29 cellular contexts compared by ENCODE assay signal in the genomic region with DNA sequence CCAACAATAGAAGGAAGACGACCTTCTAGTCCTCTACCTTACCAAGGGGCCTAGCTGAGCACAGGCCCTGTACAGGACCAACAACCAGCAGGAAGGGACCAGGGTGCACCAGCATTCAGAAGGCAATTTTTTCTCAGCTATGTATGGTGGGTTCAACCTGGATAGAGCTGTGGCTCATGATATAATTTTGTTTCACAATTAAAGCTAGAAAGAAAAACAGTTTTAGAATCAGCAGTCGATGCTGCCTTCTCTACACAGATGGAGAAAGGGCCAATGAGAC. TPM values are rescaled to one million over a fixed set of nuclear protein-coding genes. Genes with fewer than 3 reads are reported as not detected.
DNase-seq lines count a peak whose midpoint lies in the region; ATAC-seq, FAIRE-seq and TF ChIP-seq lines count a peak whose summit lies in the region.
"Had no signal": no experiment of that assay in that cellular context is flagged by ENCODE, and none has a peak within 500 bp of the region (broad histone marks: within the 10 kb centered on the region; RNA-seq: fewer than 3 reads in every experiment).

No MANE protein-coding gene starts in this region.

- TF ChIP-seq RAD21 in GM12878 (IDR thresholded peaks at IDR 0.05; ENCODE audit: insufficient read depth, low read depth, low read length) = no peak

- CTCF ChIA-PET in GM12878 (lab: Yijun Ruan, JAX) = interaction anchor here (0.6 to 1.6 kb wide), 5 partner anchors 8 to 163 kb away, joined by 3 to 10 read pairs (median 6); a partner anchor contains a TSS

- peaks cover 0 to 3% of the 10 kb centered on the region in 2 experiments; a peak in 2 of 4 replicates for H3K36me3 ChIP-seq in GM12878 (ENCODE audit: control insufficient read depth in 2 of 2, insufficient read depth in 2 of 2, low read length in 1 of 2)
- H3K36me3 ChIP-seq in neural progenitor cell = no peaks in the 10 kb centered on the region
- H3K36me3 ChIP-seq: SJCRH30 had no signal

- H3K4me1 ChIP-seq in GM12878 (ENCODE audit: control insufficient read depth, insufficient read depth, low read length) (peaks cover 24% of the 10 kb centered on the region), neural progenitor cell (peaks cover 7% of the 10 kb centered on the region)

- in situ Hi-C loops in GM12878 (cut with MboI) = no loop called here

- TF ChIP-seq EP300 in GM12878 (IDR thresholded peaks at IDR 0.05; ENCODE audit: borderline replicate concordance in 1 of 2, control insufficient read depth in 1 of 2, low read depth in 2 of 2, low read length in 2 of 2) = no peak

- no TSS peak for BruUV-seq in GM12878 (replicated peaks; lab: Mats Ljungman, UMichigan)

- SMC1A ChIA-PET in GM12878 (lab: Charles Lee; ENCODE audit: uncharacterized antibody, unreplicated experiment) = interaction anchor here (0.7 to 2.2 kb wide), 6 partner anchors 9 to 356 kb away, joined by 3 to 14 read pairs (median 6); a partner anchor contains a TSS

- peak overlapping the region; percentile 85 for H3K4me2 ChIP-seq in GM12878 (ENCODE audit: control insufficient read depth, insufficient read depth)
- no peak overlapping the region for H3K4me2 ChIP-seq in neural progenitor cell
- H3K4me2 ChIP-seq: PC-9 had no signal

- no peaks in the 10 kb centered on the region for H3K27me3 ChIP-seq in GM12878 (replicated peaks in 1 of 2; ENCODE audit: control insufficient read depth in 2 of 2, insufficient read depth in 2 of 2, low read length in 1 of 2)
- H3K27me3 ChIP-seq in neural progenitor cell = no peaks in the 10 kb centered on the region
- H3K27me3 ChIP-seq: heart left ventricle, SJCRH30 had no signal

- peaks cover 2% of the 10 kb centered on the region for H3K36me3 Mint-ChIP-seq in T-helper 2 cell treated with Interferon-gamma antibody and Interleukin-4, amounts not matched to agents 5 μg/mL and 100 μg/mL, for 36 hours (ENCODE audit: low read depth)
- H3K36me3 Mint-ChIP-seq in IgD-negative memory B cell (peaks cover 3% of the 10 kb centered on the region), neural progenitor cell (peaks cover 10% of the 10 kb centered on the region)

- peaks cover 13% of the 10 kb centered on the region for H3F3A ChIP-seq in neural progenitor cell (ENCODE audit: low read depth)

- H4K20me1 ChIP-seq in GM12878 (ENCODE audit: control insufficient read depth, insufficient read depth) (peaks cover 3% of the 10 kb centered on the region), neural progenitor cell (ENCODE audit: low read depth) (peaks cover 80% of the 10 kb centered on the region)

- H3K27ac Mint-ChIP-seq in T-helper 2 cell treated with Interferon-gamma antibody and Interleukin-4, amounts not matched to agents 5 μg/mL and 100 μg/mL, for 36 hours = peak overlapping the region; percentile 42
- H3K27ac Mint-ChIP-seq in IgD-negative memory B cell (peak overlapping the region; percentile 46 to 91 (median 78)), neural progenitor cell (no peak overlapping the region)
- H3K27ac Mint-ChIP-seq: HFFc6 had no signal

- no peaks in the 10 kb centered on the region for H3K27me3 Mint-ChIP-seq in T-helper 2 cell treated with Interferon-gamma antibody and Interleukin-4, amounts not matched to agents 5 μg/mL and 100 μg/mL, for 36 hours (ENCODE audit: low read depth)
- H3K27me3 Mint-ChIP-seq in IgD-negative memory B cell (no peaks in the 10 kb centered on the region), neural progenitor cell (ENCODE audit: insufficient read depth, low read depth) (peaks cover 2% of the 10 kb centered on the region)
- H3K27me3 Mint-ChIP-seq: activated naive CD8-positive, alpha-beta T cell treated with anti-CD3 and anti-CD28 coated beads for 36 hours had no signal

- intact Hi-C loops in GM12878 (cut with micrococcal nuclease; ENCODE audit: unreplicated experiment) = no loop called here

- no peak for FAIRE-seq in GM12878 (lab: Jason Lieb, UNC)
- FAIRE-seq: colon, endometrium, HepG2 had no signal

- peaks cover 34% of the 10 kb centered on the region for H3K4me1 Mint-ChIP-seq in T-helper 2 cell treated with Interferon-gamma antibody and Interleukin-4, amounts not matched to agents 5 μg/mL and 100 μg/mL, for 36 hours (ENCODE audit: low read depth)
- H3K4me1 Mint-ChIP-seq in IgD-negative memory B cell = peaks cover 41 to 62% (median 57%) of the 10 kb centered on the region in 3 donors
- peaks cover 34% of the 10 kb centered on the region for H3K4me1 Mint-ChIP-seq in neural progenitor cell

- TF ChIP-seq CTCF in GM12878 (IDR thresholded peaks at IDR 0.05 in 2 of 3, conservative IDR thresholded peaks at IDR 0.05 in 1 of 3; ENCODE audit: control insufficient read depth in 2 of 3, extremely low read depth in 1 of 3, insufficient read depth in 1 of 3, low read depth in 3 of 3, low read length in 3 of 3) (no peak), neural progenitor cell (IDR thresholded peaks at IDR 0.05) (no peak)

- POLR2A ChIA-PET in GM12878 (lab: Charles Lee) = interaction anchor here (0.6 to 0.9 kb wide), 3 partner anchors 26 to 340 kb away, joined by 3 to 7 read pairs (median 3); a partner anchor contains a TSS

- H3K27ac ChIP-seq in GM12878 (ENCODE audit: control insufficient read depth, insufficient read depth) (peak overlapping the region; percentile 29; the same call in 1 of the 2 replicates), neural progenitor cell (no peak overlapping the region)
- H3K27ac ChIP-seq: 22Rv1, heart left ventricle, PC-9, SJCRH30, WERI-Rb-1 had no signal

- DNase-seq in T-helper 2 cell treated with Interferon-gamma antibody and Interleukin-4, amounts not matched to agents 5 μg/mL and 100 μg/mL, for 36 hours (ENCODE audit: low spot score) = no peak
- DNase-seq in T-helper 2 cell (no peak), GM12878 (ENCODE audit: low read depth, low spot score) (no peak), neural progenitor cell (ENCODE audit: low spot score) (no peak), occipital lobe (lab: John Stamatoyannopoulos, UW) (no peak), NCI-H1417 treated with DMSO at 0.1 percent for 48 hours (lab: John Stamatoyannopoulos, UW) (no peak), 8988T (no peak)
- DNase-seq: activated naive CD8-positive, alpha-beta T cell treated with anti-CD3 and anti-CD28 coated beads for 36 hours; AML-193; HFFc6; midbrain; MV-4-11; NCI-H1694 treated with DMSO at 0.1 percent for 48 hours; NCI-H774; nucleus accumbens; PC-9; SJCRH30; WERI-Rb-1 had no signal

- H3K9me3 ChIP-seq in GM12878 (replicated peaks; ENCODE audit: control insufficient read depth, insufficient read depth, low read length) (no peaks in the 10 kb centered on the region), neural progenitor cell (ENCODE audit: low read depth) (no peaks in the 10 kb centered on the region)
- H3K9me3 ChIP-seq: heart left ventricle, SJCRH30 had no signal

- H3K79me2 ChIP-seq in GM12878 (ENCODE audit: control insufficient read depth, insufficient read depth, low read length) (peaks cover 75% of the 10 kb centered on the region), neural progenitor cell (ENCODE audit: low read depth) (peaks cover 86% of the 10 kb centered on the region)

- H3K4me3 ChIP-seq in GM12878 (peak overlapping the region; percentile 29; the same call in 1 of the 2 replicates), neural progenitor cell (no peak overlapping the region)
- H3K4me3 ChIP-seq: heart left ventricle, PC-9, SJCRH30 had no signal

- WGBS in GM12878 (ENCODE audit: insufficient coverage, insufficient replicate concordance, low lambda C conversion rate, missing lambda C conversion rate) = 24% methylated on average over 2 of the region's 2 CpGs

- no peak overlapping the region for H3K4me3 Mint-ChIP-seq in T-helper 2 cell treated with Interferon-gamma antibody and Interleukin-4, amounts not matched to agents 5 μg/mL and 100 μg/mL, for 36 hours
- peak overlapping the region; percentile 3 to 88 (median 82) for H3K4me3 Mint-ChIP-seq in IgD-negative memory B cell
- H3K4me3 Mint-ChIP-seq in neural progenitor cell = peak overlapping the region; percentile 41
- H3K4me3 Mint-ChIP-seq: HFFc6 had no signal

- H3K9ac ChIP-seq in GM12878 (ENCODE audit: control insufficient read depth, insufficient read depth, low read length) = 0 out of 2 replicates have a peak overlapping the region, but pooled peaks have one; percentile 11
- H3K9ac ChIP-seq in neural progenitor cell = no peak overlapping the region

- H2AFZ ChIP-seq in GM12878 (ENCODE audit: control insufficient read depth, low read depth, low read length) (no peak overlapping the region), neural progenitor cell (replicated peaks) (no peak overlapping the region)
- H2AFZ ChIP-seq: PC-9 had no signal

- H3K9me3 Mint-ChIP-seq in T-helper 2 cell treated with Interferon-gamma antibody and Interleukin-4, amounts not matched to agents 5 μg/mL and 100 μg/mL, for 36 hours = no peaks in the 10 kb centered on the region
- no peaks in the 10 kb centered on the region for H3K9me3 Mint-ChIP-seq in IgD-negative memory B cell
- H3K9me3 Mint-ChIP-seq in neural progenitor cell = no peaks in the 10 kb centered on the region
- H3K9me3 Mint-ChIP-seq: activated naive CD8-positive, alpha-beta T cell treated with anti-CD3 and anti-CD28 coated beads for 36 hours; HFFc6 had no signal

- no peak for ATAC-seq in GM12878
- ATAC-seq: heart left ventricle, HepG2, left lobe of liver had no signal

- no peak for TF ChIP-seq POLR2A in GM12878 (IDR thresholded peaks at IDR 0.05; ENCODE audit: low read depth, low read length)

- RAD21 ChIA-PET in GM12878 (lab: Charles Lee; ENCODE audit: unreplicated experiment) = interaction anchor here (0.6 to 2.2 kb wide), 8 partner anchors 13 to 361 kb away, joined by 3 to 14 read pairs (median 5); a partner anchor contains a TSS

RNA-seq across cellular contexts. Expression of a gene that starts 3.7 kb away (rescaled TPM):
- 29.1 TPM for polyA plus RNA-seq in IgD-negative memory B cell
- total RNA-seq in GM12878 (2013; cell fraction: nucleolus; rRNA removed) = 36.2 and 39.9 TPM in 2 replicates
- total RNA-seq in GM12878 (2014; rRNA removed) = 19.5 and 20.7 TPM in 2 replicates
- 7.6 and 10.2 TPM in 2 replicates for total RNA-seq in GM12878 (2014; rRNA removed; fragmentation: Illumina TruSeq; extraction: Trizol)
- total RNA-seq in GM12878 (2021) = 25.9 and 27.4 TPM in 2 replicates
- 7.8 TPM for polyA plus RNA-seq in GM12878 (2011; ENCODE audit: low read depth)
- 7.2 and 14.5 TPM in 2 replicates for polyA plus RNA-seq in GM12878 (2011; rRNA removed)
- 20.5 and 24.0 TPM in 2 replicates for polyA plus RNA-seq in GM12878 (2011; cell fraction: cytosol; rRNA removed)
- polyA plus RNA-seq in GM12878 (2011; cell fraction: nucleus; rRNA removed) = 20.9 and 26.4 TPM in 2 replicates
- polyA plus RNA-seq in GM12878 (2012) = 12.1 and 14.4 TPM in 2 replicates
- 12.0 and 14.5 TPM in 2 replicates for polyA plus RNA-seq in GM12878 (2014; fragmentation: Illumina TruSeq; extraction: Trizol)
- polyA plus RNA-seq in GM12878 (2014; fragmentation: Nextera tagmentation; extraction: Ambion mirVana) = under 1 TPM; 0.19 to 0.44 TPM
- 17.5 and 18.7 TPM in 2 replicates for polyA plus RNA-seq in GM12878 (2014; rRNA removed)
- polyA plus RNA-seq in GM12878 (2016; fragmentation: Nextera tagmentation; extraction: Ambion mirVana) = 10 to 100 TPM; 24.1 to 28.4 TPM
- polyA minus RNA-seq in GM12878 (2011; rRNA and poly(A)+ RNA removed) = 14.9 and 21.1 TPM in 2 replicates
- polyA minus RNA-seq in GM12878 (2011; cell fraction: cytosol; rRNA and poly(A)+ RNA removed) = 8.4 and 8.5 TPM in 2 replicates
- 9.8 and 16.3 TPM in 2 replicates for polyA minus RNA-seq in GM12878 (2011; cell fraction: nucleus; rRNA and poly(A)+ RNA removed)
- total RNA-seq in neural progenitor cell (ENCODE audit: low replicate concordance) = 20.6 and 50.9 TPM in 2 replicates
- 68.0 TPM for total RNA-seq in occipital lobe

RNA-seq across cellular contexts. Expression of a gene that starts 12.6 kb away (rescaled TPM):
- polyA plus RNA-seq in IgD-negative memory B cell (not detected), GM12878 (2011; rRNA removed) (not detected in 2 replicates), GM12878 (2014; fragmentation: Illumina TruSeq; extraction: Trizol) (0.03 TPM in 1 of 2 replicates, not detected in the other), GM12878 (2014; fragmentation: Nextera tagmentation; extraction: Ambion mirVana) (not detected), GM12878 (2014; rRNA removed) (not detected in 2 replicates), GM12878 (2016; fragmentation: Nextera tagmentation; extraction: Ambion mirVana) (not detected)
- not detected in 2 replicates for total RNA-seq in GM12878 (2013; cell fraction: nucleolus; rRNA removed)
- total RNA-seq in GM12878 (2014; rRNA removed) (0.17 TPM in 1 of 2 replicates, not detected in the other), GM12878 (2014; rRNA removed; fragmentation: Illumina TruSeq; extraction: Trizol) (not detected in 2 replicates), GM12878 (2021) (not detected in 2 replicates), neural progenitor cell (ENCODE audit: low replicate concordance) (not detected in 2 replicates), occipital lobe (not detected)
- not detected for polyA plus RNA-seq in GM12878 (2011; ENCODE audit: low read depth)
- not detected in 2 replicates for polyA plus RNA-seq in GM12878 (2011; cell fraction: cytosol; rRNA removed)
- polyA plus RNA-seq in GM12878 (2011; cell fraction: nucleus; rRNA removed) = not detected in 2 replicates
- not detected in 2 replicates for polyA plus RNA-seq in GM12878 (2012)
- not detected in 2 replicates for polyA minus RNA-seq in GM12878 (2011; rRNA and poly(A)+ RNA removed)
- not detected in 2 replicates for polyA minus RNA-seq in GM12878 (2011; cell fraction: cytosol; rRNA and poly(A)+ RNA removed)
- polyA minus RNA-seq in GM12878 (2011; cell fraction: nucleus; rRNA and poly(A)+ RNA removed) = not detected in 2 replicates
- total RNA-seq: activated naive CD8-positive, alpha-beta T cell treated with anti-CD3 and anti-CD28 coated beads for 36 hours; G401; HepG2; HFFc6; left lobe of liver; PC-9; renal cortical epithelial cell; SJCRH30; T-helper 2 cell treated with Interferon-gamma antibody and Interleukin-4, amounts not matched to agents 100 ng/mL and 5 ng/mL, for 36 hours; urinary bladder had no signal
- polyA plus RNA-seq: HepG2 had no signal

RNA-seq across cellular contexts. Expression of a gene that starts 25.9 kb away (rescaled TPM):
- polyA plus RNA-seq in IgD-negative memory B cell = 12.5 TPM
- 9.8 and 14.9 TPM in 2 replicates for total RNA-seq in GM12878 (2013; cell fraction: nucleolus; rRNA removed)
- total RNA-seq in GM12878 (2014; rRNA removed) = 12.5 and 13.5 TPM in 2 replicates
- 6.0 and 6.4 TPM in 2 replicates for total RNA-seq in GM12878 (2014; rRNA removed; fragmentation: Illumina TruSeq; extraction: Trizol)
- 17.9 and 18.3 TPM in 2 replicates for total RNA-seq in GM12878 (2021)
- polyA plus RNA-seq in GM12878 (2011; ENCODE audit: low read depth) = 4.2 TPM
- polyA plus RNA-seq in GM12878 (2011; rRNA removed) = 5.7 and 10.2 TPM in 2 replicates
- 12.9 and 18.4 TPM in 2 replicates for polyA plus RNA-seq in GM12878 (2011; cell fraction: cytosol; rRNA removed)
- 17.2 and 24.5 TPM in 2 replicates for polyA plus RNA-seq in GM12878 (2011; cell fraction: nucleus; rRNA removed)
- 10.5 and 11.6 TPM in 2 replicates for polyA plus RNA-seq in GM12878 (2012)
- polyA plus RNA-seq in GM12878 (2014; fragmentation: Illumina TruSeq; extraction: Trizol) = 0.89 and 6.3 TPM in 2 replicates
- 1 to 10 TPM in 1 of 2 experiments, under 1 TPM in 1; 0.14 to 1.0 TPM for polyA plus RNA-seq in GM12878 (2014; fragmentation: Nextera tagmentation; extraction: Ambion mirVana)
- 16.2 and 16.9 TPM in 2 replicates for polyA plus RNA-seq in GM12878 (2014; rRNA removed)
- 10 to 100 TPM; 14.2 to 15.0 TPM for polyA plus RNA-seq in GM12878 (2016; fragmentation: Nextera tagmentation; extraction: Ambion mirVana)
- 2.9 and 7.7 TPM in 2 replicates for polyA minus RNA-seq in GM12878 (2011; rRNA and poly(A)+ RNA removed)
- 5.6 TPM in 2 replicates for polyA minus RNA-seq in GM12878 (2011; cell fraction: cytosol; rRNA and poly(A)+ RNA removed)
- 3.7 and 6.9 TPM in 2 replicates for polyA minus RNA-seq in GM12878 (2011; cell fraction: nucleus; rRNA and poly(A)+ RNA removed)
- total RNA-seq in neural progenitor cell (ENCODE audit: low replicate concordance) = 7.2 and 12.5 TPM in 2 replicates
- 9.7 TPM for total RNA-seq in occipital lobe

RNA-seq across cellular contexts. Expression of a gene that starts 31.6 kb away (rescaled TPM):
- polyA plus RNA-seq in IgD-negative memory B cell = not detected
- total RNA-seq in GM12878 (2013; cell fraction: nucleolus; rRNA removed) = not detected in 2 replicates
- total RNA-seq in GM12878 (2014; rRNA removed) = not detected in 2 replicates
- not detected in 2 replicates for total RNA-seq in GM12878 (2014; rRNA removed; fragmentation: Illumina TruSeq; extraction: Trizol)
- not detected in 2 replicates for total RNA-seq in GM12878 (2021)
- not detected for polyA plus RNA-seq in GM12878 (2011; ENCODE audit: low read depth)
- not detected in 2 replicates for polyA plus RNA-seq in GM12878 (2011; rRNA removed)
- polyA plus RNA-seq in GM12878 (2011; cell fraction: cytosol; rRNA removed) = not detected in 2 replicates
- not detected in 2 replicates for polyA plus RNA-seq in GM12878 (2011; cell fraction: nucleus; rRNA removed)
- not detected in 2 replicates for polyA plus RNA-seq in GM12878 (2012)
- polyA plus RNA-seq in GM12878 (2014; fragmentation: Illumina TruSeq; extraction: Trizol) = not detected in 2 replicates
- polyA plus RNA-seq in GM12878 (2014; fragmentation: Nextera tagmentation; extraction: Ambion mirVana) = not detected
- polyA plus RNA-seq in GM12878 (2014; rRNA removed) = not detected in 2 replicates
- polyA plus RNA-seq in GM12878 (2016; fragmentation: Nextera tagmentation; extraction: Ambion mirVana) = not detected
- polyA minus RNA-seq in GM12878 (2011; rRNA and poly(A)+ RNA removed) = not detected in 2 replicates
- not detected in 2 replicates for polyA minus RNA-seq in GM12878 (2011; cell fraction: cytosol; rRNA and poly(A)+ RNA removed)
- not detected in 2 replicates for polyA minus RNA-seq in GM12878 (2011; cell fraction: nucleus; rRNA and poly(A)+ RNA removed)
- not detected in 2 replicates for total RNA-seq in neural progenitor cell (ENCODE audit: low replicate concordance)
- total RNA-seq in occipital lobe = not detected
- total RNA-seq: activated naive CD8-positive, alpha-beta T cell treated with anti-CD3 and anti-CD28 coated beads for 36 hours; heart left ventricle; HepG2; HFFc6; left lobe of liver; PC-9; renal cortical epithelial cell; SJCRH30; T-helper 2 cell treated with Interferon-gamma antibody and Interleukin-4, amounts not matched to agents 100 ng/mL and 5 ng/mL, for 36 hours; urinary bladder had no signal
- polyA plus RNA-seq: heart left ventricle, HepG2, urinary bladder had no signal

RNA-seq across cellular contexts. Expression of a gene that starts 60.0 kb away (rescaled TPM):
- 113 TPM for polyA plus RNA-seq in IgD-negative memory B cell
- 13.4 and 14.8 TPM in 2 replicates for total RNA-seq in GM12878 (2013; cell fraction: nucleolus; rRNA removed)
- total RNA-seq in GM12878 (2014; rRNA removed) = 64.5 and 75.9 TPM in 2 replicates
- total RNA-seq in GM12878 (2014; rRNA removed; fragmentation: Illumina TruSeq; extraction: Trizol) = 18.9 and 20.2 TPM in 2 replicates
- 79.0 and 90.6 TPM in 2 replicates for total RNA-seq in GM12878 (2021)
- 30.4 TPM for polyA plus RNA-seq in GM12878 (2011; ENCODE audit: low read depth)
- polyA plus RNA-seq in GM12878 (2011; rRNA removed) = 9.9 and 21.2 TPM in 2 replicates
- 54.7 and 56.4 TPM in 2 replicates for polyA plus RNA-seq in GM12878 (2011; cell fraction: cytosol; rRNA removed)
- polyA plus RNA-seq in GM12878 (2011; cell fraction: nucleus; rRNA removed) = 41.4 and 46.8 TPM in 2 replicates
- polyA plus RNA-seq in GM12878 (2012) = 57.4 and 70.6 TPM in 2 replicates
- 10.8 and 27.5 TPM in 2 replicates for polyA plus RNA-seq in GM12878 (2014; fragmentation: Illumina TruSeq; extraction: Trizol)
- 1 to 10 TPM; 2.3 to 7.8 TPM for polyA plus RNA-seq in GM12878 (2014; fragmentation: Nextera tagmentation; extraction: Ambion mirVana)
- 59.8 and 67.2 TPM in 2 replicates for polyA plus RNA-seq in GM12878 (2014; rRNA removed)
- 10 to 100 TPM; 33.2 to 75.3 TPM for polyA plus RNA-seq in GM12878 (2016; fragmentation: Nextera tagmentation; extraction: Ambion mirVana)
- polyA minus RNA-seq in GM12878 (2011; rRNA and poly(A)+ RNA removed) = 17.8 and 31.0 TPM in 2 replicates
- 17.1 and 18.1 TPM in 2 replicates for polyA minus RNA-seq in GM12878 (2011; cell fraction: cytosol; rRNA and poly(A)+ RNA removed)
- 8.6 and 17.0 TPM in 2 replicates for polyA minus RNA-seq in GM12878 (2011; cell fraction: nucleus; rRNA and poly(A)+ RNA removed)
- total RNA-seq in neural progenitor cell (ENCODE audit: low replicate concordance) = 28.6 and 97.0 TPM in 2 replicates
- 30.3 TPM for total RNA-seq in occipital lobe
